ENCODE assay signal across 8 cellular contexts in the genomic region with DNA sequence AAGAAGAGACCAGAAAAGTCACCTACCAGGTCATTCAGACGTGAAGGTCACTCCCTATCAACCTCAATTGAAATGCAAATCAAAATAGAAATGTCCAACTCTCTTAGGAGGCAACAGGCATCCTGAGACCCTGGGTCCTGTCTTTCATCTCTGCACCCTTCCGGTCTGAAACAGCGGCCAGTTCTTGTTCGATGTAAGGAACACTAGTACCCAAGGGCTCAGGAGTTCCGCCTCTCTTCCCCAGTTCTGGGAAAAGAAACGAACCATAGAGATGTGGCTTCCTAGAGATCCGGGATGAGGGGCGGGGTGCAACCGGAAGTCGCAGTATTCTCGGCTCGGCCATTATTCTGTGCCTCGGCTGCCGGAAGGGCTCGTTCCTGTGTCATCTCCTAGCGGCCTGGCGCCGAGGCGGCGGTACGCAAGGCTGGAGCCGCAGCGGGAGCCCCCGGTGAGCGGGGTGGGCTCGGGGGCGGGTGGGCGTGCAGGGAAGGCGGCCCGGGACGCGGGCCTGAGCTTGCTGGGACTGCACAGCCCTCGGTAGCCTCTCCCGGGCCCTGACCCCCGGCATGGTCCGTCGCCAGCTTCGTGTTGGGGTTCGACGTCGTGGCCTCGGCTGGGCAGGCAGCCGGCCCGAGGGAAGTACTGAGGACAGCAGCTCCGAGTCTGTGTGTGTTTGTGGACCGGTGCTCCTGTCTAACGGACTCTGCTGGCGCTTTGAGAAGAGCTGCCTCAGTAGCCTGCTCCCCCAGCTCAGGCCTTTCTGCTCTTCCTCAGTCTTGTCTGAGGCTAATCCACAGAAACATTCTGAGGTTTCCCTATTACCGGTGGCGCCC. TPM values are rescaled to one million over a fixed set of nuclear protein-coding genes. Genes with fewer than 3 reads are reported as not detected.
DNase-seq lines count a peak whose midpoint lies in the region; ATAC-seq, FAIRE-seq and TF ChIP-seq lines count a peak whose summit lies in the region.

A gene (plus strand): TSS at position 341 of the 833 bp plus-strand sequence. CDS start 4,119 bp downstream, outside the sequence.

- H3K4me1 Mint-ChIP-seq in IgD-negative memory B cell (peaks cover 12 to 31% (median 29%) of the 10 kb centered on the region in 3 donors), nephron (peaks cover 32% of the 10 kb centered on the region)
- H3K4me1 Mint-ChIP-seq in activated T-helper 2 cell treated with anti-CD3 and anti-CD28 coated beads, Interferon-gamma antibody, Interleukin-2, Interleukin-4, amounts not matched to agents 10 μg/mL and 5 μg/mL and 100 μg/mL, durations not matched to agents 14 hours and 24 hours and 36 hours (ENCODE audit: low read depth) = peaks cover 17% of the 10 kb centered on the region
- H3K4me1 Mint-ChIP-seq in stimulated activated naive CD8-positive, alpha-beta T cell treated with anti-CD3 and anti-CD28 coated beads, Interleukin-15, Interleukin-2, amounts not matched to agents 100 ng/mL and 50 ng/mL, for 24 hours (ENCODE audit: low read depth) = peaks cover 24% of the 10 kb centered on the region

- H3K27me3 Mint-ChIP-seq in IgD-negative memory B cell (no peaks in the 10 kb centered on the region), nephron (ENCODE audit: low read depth) (no peaks in the 10 kb centered on the region)
- H3K27me3 Mint-ChIP-seq in activated T-helper 2 cell treated with anti-CD3 and anti-CD28 coated beads, Interferon-gamma antibody, Interleukin-2, Interleukin-4, amounts not matched to agents 10 μg/mL and 5 μg/mL and 100 μg/mL, durations not matched to agents 14 hours and 24 hours and 36 hours (ENCODE audit: low read depth) = no peaks in the 10 kb centered on the region
- no peaks in the 10 kb centered on the region for H3K27me3 Mint-ChIP-seq in stimulated activated naive CD8-positive, alpha-beta T cell treated with anti-CD3 and anti-CD28 coated beads, Interleukin-15, Interleukin-2, amounts not matched to agents 100 ng/mL and 50 ng/mL, for 24 hours

- ATAC-seq in GM21529 (IDR thresholded peaks at IDR 0.05; ENCODE audit: unreplicated experiment) = peak; percentile 96

- intact Hi-C loops in activated T-helper 2 cell treated with anti-CD3 and anti-CD28 coated beads, Interferon-gamma antibody, Interleukin-2, Interleukin-4, amounts not matched to agents 10 μg/mL and 5 μg/mL and 100 μg/mL, durations not matched to agents 14 hours and 24 hours and 36 hours (cut with micrococcal nuclease) = loop anchor here (2.0 to 10.0 kb wide), 4 partner anchors 24 to 290 kb away; a partner anchor contains a TSS

- peak; percentile 72 for DNase-seq in DMS79 (lab: John Stamatoyannopoulos, UW)
- DNase-seq in RCC 7860 (ENCODE audit: low spot score) = peak; percentile 71
- DNase-seq in activated T-helper 2 cell treated with anti-CD3 and anti-CD28 coated beads, Interferon-gamma antibody, Interleukin-2, Interleukin-4, amounts not matched to agents 10 μg/mL and 5 μg/mL and 100 μg/mL, durations not matched to agents 14 hours and 24 hours and 36 hours (ENCODE audit: low spot score) = peak; percentile 53
- peak; percentile 78 for DNase-seq in fibroblast of the conjunctiva (ENCODE audit: low read depth)

- H3K4me3 Mint-ChIP-seq in IgD-negative memory B cell (peak within 1 kb of the TSS; percentile 88 to 97 (median 95)), nephron (peak within 1 kb of the TSS; percentile 94 to 98 (median 97))
- peak within 1 kb of the TSS; percentile 88 for H3K4me3 Mint-ChIP-seq in activated T-helper 2 cell treated with anti-CD3 and anti-CD28 coated beads, Interferon-gamma antibody, Interleukin-2, Interleukin-4, amounts not matched to agents 10 μg/mL and 5 μg/mL and 100 μg/mL, durations not matched to agents 14 hours and 24 hours and 36 hours (ENCODE audit: low read depth)
- H3K4me3 Mint-ChIP-seq in stimulated activated naive CD8-positive, alpha-beta T cell treated with anti-CD3 and anti-CD28 coated beads, Interleukin-15, Interleukin-2, amounts not matched to agents 100 ng/mL and 50 ng/mL, for 24 hours = peak within 1 kb of the TSS; percentile 88

- peak within 1 kb of the TSS; percentile 69 to 83 (median 78) for H3K27ac Mint-ChIP-seq in IgD-negative memory B cell
- peak within 1 kb of the TSS; percentile 69 for H3K27ac Mint-ChIP-seq in activated T-helper 2 cell treated with anti-CD3 and anti-CD28 coated beads, Interferon-gamma antibody, Interleukin-2, Interleukin-4, amounts not matched to agents 10 μg/mL and 5 μg/mL and 100 μg/mL, durations not matched to agents 14 hours and 24 hours and 36 hours
- peak within 1 kb of the TSS; percentile 95 to 98 (median 97) for H3K27ac Mint-ChIP-seq in nephron
- H3K27ac Mint-ChIP-seq in stimulated activated naive CD8-positive, alpha-beta T cell treated with anti-CD3 and anti-CD28 coated beads, Interleukin-15, Interleukin-2, amounts not matched to agents 100 ng/mL and 50 ng/mL, for 24 hours = peak within 1 kb of the TSS; percentile 74

- TF ChIP-seq CTCF in nephron (IDR thresholded peaks at IDR 0.05; ENCODE audit: unreplicated experiment in 3 of 3) = no peak

- H3K36me3 Mint-ChIP-seq in IgD-negative memory B cell = peaks cover 5% of the 10 kb centered on the region
- H3K36me3 Mint-ChIP-seq in activated T-helper 2 cell treated with anti-CD3 and anti-CD28 coated beads, Interferon-gamma antibody, Interleukin-2, Interleukin-4, amounts not matched to agents 10 μg/mL and 5 μg/mL and 100 μg/mL, durations not matched to agents 14 hours and 24 hours and 36 hours (ENCODE audit: low read depth) = peaks cover 37% of the 10 kb centered on the region
- H3K36me3 Mint-ChIP-seq in nephron (ENCODE audit: low read depth) = peaks cover 23% of the 10 kb centered on the region
- peaks cover 16% of the 10 kb centered on the region for H3K36me3 Mint-ChIP-seq in stimulated activated naive CD8-positive, alpha-beta T cell treated with anti-CD3 and anti-CD28 coated beads, Interleukin-15, Interleukin-2, amounts not matched to agents 100 ng/mL and 50 ng/mL, for 24 hours (ENCODE audit: low read depth)

- H3K9me3 Mint-ChIP-seq in IgD-negative memory B cell = no peaks in the 10 kb centered on the region
- peaks cover 7% of the 10 kb centered on the region for H3K9me3 Mint-ChIP-seq in activated T-helper 2 cell treated with anti-CD3 and anti-CD28 coated beads, Interferon-gamma antibody, Interleukin-2, Interleukin-4, amounts not matched to agents 10 μg/mL and 5 μg/mL and 100 μg/mL, durations not matched to agents 14 hours and 24 hours and 36 hours
- no peaks in the 10 kb centered on the region for H3K9me3 Mint-ChIP-seq in nephron
- no peaks in the 10 kb centered on the region for H3K9me3 Mint-ChIP-seq in stimulated activated naive CD8-positive, alpha-beta T cell treated with anti-CD3 and anti-CD28 coated beads, Interleukin-15, Interleukin-2, amounts not matched to agents 100 ng/mL and 50 ng/mL, for 24 hours

- peak; percentile 55 for FAIRE-seq in RCC 7860 (lab: Jason Lieb, UNC)

RNA-seq across cellular contexts. Expression of the gene that starts here (rescaled TPM):
- polyA plus RNA-seq in IgD-negative memory B cell = 5.9 TPM
- 10.4 and 10.7 TPM in 2 replicates for total RNA-seq in activated T-helper 2 cell treated with anti-CD3 and anti-CD28 coated beads, Interferon-gamma antibody, Interleukin-2, Interleukin-4, amounts not matched to agents 10 μg/mL and 5 μg/mL and 100 μg/mL, durations not matched to agents 14 hours and 24 hours and 36 hours

Comparison
In these comparisons a context has a peak if more than half of its experiments do, and no peak if none do; other contexts are left out.
1. Peak in every context shown above with its lines: DNase-seq and ATAC-seq.